17 cellular contexts compared by ENCODE assay signal in the genomic region with DNA sequence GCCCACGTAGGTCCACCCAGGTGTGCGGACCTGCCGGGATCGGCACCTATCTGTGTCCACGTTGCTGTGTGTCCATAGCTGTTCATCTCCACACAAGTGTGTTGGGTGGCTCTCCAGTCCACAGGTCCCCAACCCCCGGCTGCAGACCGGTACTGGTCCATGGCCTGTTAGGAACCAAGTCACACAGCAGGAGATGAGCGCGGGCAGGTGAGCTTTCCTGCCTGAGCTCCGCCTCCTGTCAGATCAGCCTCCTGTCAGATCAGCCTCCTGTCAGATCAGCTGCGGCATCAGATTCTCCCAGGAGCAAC. TPM values are rescaled to one million over a fixed set of nuclear protein-coding genes. Genes with fewer than 3 reads are reported as not detected.
A peak's percentile ranks its signal among the peaks of the same experiment; 100 is the strongest.
DNase-seq lines count a peak whose midpoint lies in the region; ATAC-seq, FAIRE-seq and TF ChIP-seq lines count a peak whose summit lies in the region.
"Had no signal": no experiment of that assay in that cellular context is flagged by ENCODE, and none has a peak within 500 bp of the region (broad histone marks: within the 10 kb centered on the region; RNA-seq: fewer than 3 reads in every experiment).

No MANE protein-coding gene starts in this region.

- H4K5ac ChIP-seq in H1 (ENCODE audit: insufficient read length, low read depth, low read length), result no peak overlapping the region

- H2BK20ac ChIP-seq in H1 (ENCODE audit: low read length), result no peak overlapping the region

- H3K4me2 ChIP-seq in H1 (ENCODE audit: insufficient read depth in 1 of 2, low read depth in 2 of 2, low read length in 2 of 2) (no peak overlapping the region), mesenchymal stem cell (ENCODE audit: low read length, poor library complexity, severe bottlenecking) (no peak overlapping the region), trophoblast cell (ENCODE audit: low read length) (no peak overlapping the region)

- H3K14ac ChIP-seq in H1 (ENCODE audit: insufficient read length), result no peak overlapping the region
- no peak overlapping the region for H3K14ac ChIP-seq in mesenchymal stem cell (ENCODE audit: low read length in 2 of 2)
- no peak overlapping the region for H3K14ac ChIP-seq in trophoblast cell (ENCODE audit: low read length)

- no peak for FAIRE-seq in H1 (lab: Jason Lieb, UNC)
- FAIRE-seq: GM12891, GM18507 had no signal

- H3K79me1 ChIP-seq in H1 (ENCODE audit: low read depth, low read length) (no peaks in the 10 kb centered on the region; the same call in 1 of the 2 replicates), mesenchymal stem cell (replicated peaks; ENCODE audit: low read length, poor library complexity, severe bottlenecking) (no peaks in the 10 kb centered on the region), trophoblast cell (ENCODE audit: low read length) (no peaks in the 10 kb centered on the region)

- H3K9me3 Mint-ChIP-seq in naive thymus-derived CD4-positive, alpha-beta T cell, result no peaks in the 10 kb centered on the region

- H3K9ac ChIP-seq in H1 (replicated peaks in 1 of 4; ENCODE audit: extremely low read depth in 1 of 4, low read depth in 3 of 4, low read length in 3 of 4) (no peak overlapping the region), mesenchymal stem cell (ENCODE audit: low read length) (no peak overlapping the region), trophoblast cell (ENCODE audit: low read length) (no peak overlapping the region)

- TF ChIP-seq POLR2A in H1 (IDR thresholded peaks at IDR 0.05; ENCODE audit: control extremely low read depth in 1 of 2, low read depth in 2 of 2, low read length in 2 of 2), result no peak

- no peak overlapping the region for H3K56ac ChIP-seq in H1 (replicated peaks; ENCODE audit: insufficient read length, low read depth, low read length)

- no peak overlapping the region for H4K12ac ChIP-seq in trophoblast cell (ENCODE audit: low read depth, low read length)

- no peak overlapping the region for H2BK15ac ChIP-seq in H1 (ENCODE audit: low read length)
- no peak overlapping the region for H2BK15ac ChIP-seq in mesenchymal stem cell (ENCODE audit: low read depth, poor library complexity, severe bottlenecking)

- H3K27me3 ChIP-seq in H1 (replicated peaks in 1 of 4; ENCODE audit: control insufficient read depth in 3 of 4, extremely low read depth in 1 of 4, insufficient read depth in 3 of 4, low read length in 3 of 4) (no peaks in the 10 kb centered on the region), mesenchymal stem cell (ENCODE audit: control insufficient read depth in 1 of 2, insufficient read depth in 1 of 2, low read length in 2 of 2) (peaks cover 53 to 75% of the 10 kb centered on the region in 2 experiments), trophoblast cell (ENCODE audit: insufficient read depth, low read length) (no peaks in the 10 kb centered on the region)
- no peaks in the 10 kb centered on the region for H3K27me3 ChIP-seq in naive thymus-derived CD4-positive, alpha-beta T cell (ENCODE audit: control insufficient read depth in 2 of 2, insufficient read depth in 2 of 2, low read length in 2 of 2)

- H2AFZ ChIP-seq in H1 (ENCODE audit: low read length) (no peak overlapping the region), mesenchymal stem cell (ENCODE audit: low read depth, low read length) (no peak overlapping the region), trophoblast cell (ENCODE audit: insufficient read depth, low read length, poor library complexity) (no peak overlapping the region)

- H3K18ac ChIP-seq in H1 (ENCODE audit: extremely low read depth, low read length) (no peak overlapping the region), mesenchymal stem cell (ENCODE audit: low read depth in 1 of 2, low read length in 2 of 2) (no peak overlapping the region), trophoblast cell (ENCODE audit: low read length) (no peak overlapping the region)

- H3K79me2 ChIP-seq in H1 (ENCODE audit: control insufficient read depth in 1 of 2, insufficient read depth in 2 of 2, low read length in 2 of 2), result no peaks in the 10 kb centered on the region
- H3K79me2 ChIP-seq in trophoblast cell (ENCODE audit: control insufficient read depth, insufficient read depth, low read length, poor library complexity), result no peaks in the 10 kb centered on the region

- no peak for TF ChIP-seq EP300 in H1 (IDR thresholded peaks at IDR 0.05; ENCODE audit: borderline replicate concordance in 1 of 2, low read depth in 2 of 2, low read length in 2 of 2)

- H4K8ac ChIP-seq in H1 (ENCODE audit: extremely low read depth, insufficient read depth, low read length), result 0 out of 2 replicates have a peak overlapping the region, but pooled peaks have one; percentile 37
- no peak overlapping the region for H4K8ac ChIP-seq in mesenchymal stem cell (ENCODE audit: low read length)
- H4K8ac ChIP-seq in trophoblast cell (ENCODE audit: low read depth, low read length), result no peak overlapping the region

- H4K91ac ChIP-seq in H1 (replicated peaks; ENCODE audit: insufficient read length, low read length) (no peak overlapping the region), mesenchymal stem cell (ENCODE audit: low read length) (peak overlapping the region; percentile 47), trophoblast cell (ENCODE audit: low read depth, low read length) (no peak overlapping the region)

- H3K4me3 ChIP-seq in H1 (ENCODE audit: extremely low read depth in 1 of 4, insufficient read depth in 2 of 4, low read depth in 3 of 4, low read length in 4 of 4) (no peak overlapping the region), mesenchymal stem cell (ENCODE audit: insufficient read depth in 1 of 2, low read depth in 1 of 2, low read length in 2 of 2) (no peak overlapping the region), trophoblast cell (ENCODE audit: low read depth, low read length) (peak overlapping the region; percentile 11)
- no peak overlapping the region for H3K4me3 ChIP-seq in naive thymus-derived CD4-positive, alpha-beta T cell (ENCODE audit: low read length)

- no peaks in the 10 kb centered on the region for H3K36me3 Mint-ChIP-seq in naive thymus-derived CD4-positive, alpha-beta T cell
- H3K36me3 Mint-ChIP-seq: CD4-positive, alpha-beta memory T cell had no signal

- H3K4ac ChIP-seq in H1 (replicated peaks; ENCODE audit: insufficient read length, low read depth, low read length) (no peak overlapping the region), mesenchymal stem cell (ENCODE audit: low read depth in 1 of 2, low read length in 2 of 2) (no peak overlapping the region), trophoblast cell (ENCODE audit: low read depth, low read length) (no peak overlapping the region)

- H3K23ac ChIP-seq in H1 (ENCODE audit: insufficient read length), result no peak overlapping the region
- no peak overlapping the region for H3K23ac ChIP-seq in mesenchymal stem cell (ENCODE audit: low read length in 2 of 2)
- H3K23ac ChIP-seq in trophoblast cell (ENCODE audit: low read length), result no peak overlapping the region

- TF ChIP-seq RAD21 in H1 (IDR thresholded peaks at IDR 0.05 in 1 of 2, conservative IDR thresholded peaks at IDR 0.05 in 1 of 2; ENCODE audit: low read depth in 2 of 2, low read length in 2 of 2), result no peak

- no peak for DNase-seq in H1 (ENCODE audit: low read depth in 1 of 2, low spot score in 2 of 2)
- DNase-seq in mesenchymal stem cell, result no peak
- DNase-seq in trophoblast cell, result no peak
- DNase-seq in activated CD4-positive, alpha-beta T cell treated with anti-CD3 and anti-CD28 coated beads for 1 hour, result no peak
- DNase-seq in NCI-H1694 treated with DMSO at 0.1 percent for 48 hours (lab: John Stamatoyannopoulos, UW), result no peak
- no peak for DNase-seq in naive thymus-derived CD4-positive, alpha-beta T cell
- DNase-seq: C1 segment of cervical spinal cord; Calu3; CD4-positive, alpha-beta memory T cell; COR-L47; DMS79 treated with DMSO at 0.1 percent for 48 hours; GF-D8; GOT3; H7; HCEC 1CT had no signal

- H3K27ac ChIP-seq in H1 (ENCODE audit: low read depth, low read length) (no peak overlapping the region), mesenchymal stem cell (ENCODE audit: low read length, poor library complexity, severe bottlenecking) (no peak overlapping the region), trophoblast cell (ENCODE audit: low read depth, low read length) (no peak overlapping the region)
- no peak overlapping the region for H3K27ac ChIP-seq in naive thymus-derived CD4-positive, alpha-beta T cell (ENCODE audit: low read depth, low read length)

- H3K27ac Mint-ChIP-seq in naive thymus-derived CD4-positive, alpha-beta T cell, result no peak overlapping the region
- H3K27ac Mint-ChIP-seq: CD4-positive, alpha-beta memory T cell had no signal

- peaks cover 0 to 15% (median 5%) of the 10 kb centered on the region in 5 donors for H3K27me3 Mint-ChIP-seq in naive thymus-derived CD4-positive, alpha-beta T cell

- CTCF ChIA-PET in H1 (lab: Charles Lee; ENCODE audit: partially characterized antibody), result interaction anchor here (0.8 to 6.4 kb wide), 8 partner anchors 9 to 261 kb away, joined by 3 to 24 read pairs (median 4); no protein-coding TSS in a partner anchor
- CTCF ChIA-PET in naive thymus-derived CD4-positive, alpha-beta T cell (lab: Charles Lee), result no interaction called here

- H4K20me1 ChIP-seq in H1 (replicated peaks in 1 of 2; ENCODE audit: control insufficient read depth in 1 of 2, insufficient read depth in 2 of 2, low read length in 2 of 2), result no peaks in the 10 kb centered on the region

- H2BK5ac ChIP-seq in H1 (ENCODE audit: low read depth, low read length), result no peak overlapping the region
- no peak overlapping the region for H2BK5ac ChIP-seq in mesenchymal stem cell (ENCODE audit: low read depth, low read length, poor library complexity, severe bottlenecking)
- H2BK5ac ChIP-seq in trophoblast cell (ENCODE audit: low read depth, low read length, poor library complexity), result no peak overlapping the region

- H3K4me3 Mint-ChIP-seq in naive thymus-derived CD4-positive, alpha-beta T cell, result no peak overlapping the region
- H3K4me3 Mint-ChIP-seq: CD4-positive, alpha-beta memory T cell had no signal

- H3K4me1 ChIP-seq in H1 (replicated peaks in 1 of 4; ENCODE audit: control insufficient read depth in 3 of 4, insufficient read depth in 4 of 4, low read length in 3 of 4), result peaks cover 0 to 2% (median 0%) of the 10 kb centered on the region in 4 experiments; a peak in 2 of 7 replicates
- peaks cover 3% of the 10 kb centered on the region for H3K4me1 ChIP-seq in mesenchymal stem cell (ENCODE audit: control insufficient read depth, insufficient read depth, low read depth, low read length)
- H3K4me1 ChIP-seq in trophoblast cell (ENCODE audit: control insufficient read depth in 1 of 2, insufficient read depth in 2 of 2, low read length in 2 of 2), result no peaks in the 10 kb centered on the region
- no peaks in the 10 kb centered on the region for H3K4me1 ChIP-seq in naive thymus-derived CD4-positive, alpha-beta T cell (ENCODE audit: control insufficient read depth in 2 of 2, insufficient read depth in 2 of 2, low read length in 2 of 2)

- TF ChIP-seq CTCF in H1 (IDR thresholded peaks at IDR 0.05; ENCODE audit: control extremely low read depth in 1 of 3, insufficient read depth in 1 of 3, low read depth in 1 of 3, low read length in 3 of 3), result no peak

- H3K4me1 Mint-ChIP-seq in naive thymus-derived CD4-positive, alpha-beta T cell, result no peaks in the 10 kb centered on the region
- H3K4me1 Mint-ChIP-seq: CD4-positive, alpha-beta memory T cell had no signal

- no peak for ATAC-seq in naive thymus-derived CD4-positive, alpha-beta T cell

- intact Hi-C loops in naive thymus-derived CD4-positive, alpha-beta T cell (cut with micrococcal nuclease), result no loop called here

- H3K23me2 ChIP-seq in H1 (ENCODE audit: low read depth, low read length), result no peaks in the 10 kb centered on the region

- POLR2A ChIA-PET in H1 (lab: Charles Lee; ENCODE audit: partially characterized antibody), result no interaction called here
- POLR2A ChIA-PET in naive thymus-derived CD4-positive, alpha-beta T cell (lab: Charles Lee), result no interaction called here

- H3K9me3 ChIP-seq in H1 (ENCODE audit: insufficient read depth in 2 of 2, low read depth in 1 of 2, low read length in 1 of 2) (no peaks in the 10 kb centered on the region), mesenchymal stem cell (ENCODE audit: control insufficient read depth, low read length) (no peaks in the 10 kb centered on the region), trophoblast cell (ENCODE audit: insufficient read depth, low read depth, low read length) (peaks cover 3% of the 10 kb centered on the region)
- H3K9me3 ChIP-seq in naive thymus-derived CD4-positive, alpha-beta T cell (ENCODE audit: control insufficient read depth in 2 of 3, low read length in 3 of 3), result no peaks in the 10 kb centered on the region

- H2AK5ac ChIP-seq in H1 (ENCODE audit: low read depth, low read length), result no peak overlapping the region
- H2AK5ac ChIP-seq in mesenchymal stem cell (ENCODE audit: low read length, severe bottlenecking), result no peak overlapping the region
- H2AK5ac ChIP-seq in trophoblast cell (ENCODE audit: low read length), result no peak overlapping the region

- H2BK12ac ChIP-seq in H1 (ENCODE audit: low read depth, low read length) (no peak overlapping the region), mesenchymal stem cell (ENCODE audit: low read length in 2 of 2) (no peak overlapping the region), trophoblast cell (ENCODE audit: low read length) (no peak overlapping the region)

- H3K36me3 ChIP-seq in H1 (ENCODE audit: control insufficient read depth in 2 of 4, insufficient read depth in 4 of 4, low read length in 3 of 4) (no peaks in the 10 kb centered on the region), mesenchymal stem cell (ENCODE audit: control insufficient read depth in 1 of 2, insufficient read depth in 2 of 2, low read depth in 1 of 2, low read length in 2 of 2) (no peaks in the 10 kb centered on the region), trophoblast cell (ENCODE audit: control insufficient read depth in 1 of 2, insufficient read depth in 2 of 2, low read length in 2 of 2) (no peaks in the 10 kb centered on the region)
- H3K36me3 ChIP-seq in naive thymus-derived CD4-positive, alpha-beta T cell (ENCODE audit: control insufficient read depth in 2 of 3, insufficient read depth in 3 of 3, low read length in 3 of 3), result no peaks in the 10 kb centered on the region

- WGBS in H1 (ENCODE audit: extremely low coverage in 1 of 2, insufficient coverage in 1 of 2, insufficient read length in 1 of 2, insufficient replicate concordance in 2 of 2, low coverage in 1 of 2, low lambda C conversion rate in 2 of 2, missing lambda C conversion rate in 1 of 2), 2 experiments, result 90% methylated on average over 11 of the region's 11 CpGs; no CpG with 5 or more reads in 1 of the 2 experiments
- WGBS in mesenchymal stem cell, result 94% methylated on average over 11 of the region's 11 CpGs
- WGBS in trophoblast cell (ENCODE audit: extremely low coverage, insufficient coverage, insufficient read length), result no CpG with 5 or more reads among the region's 11 CpGs

- H2BK120ac ChIP-seq in H1 (replicated peaks; ENCODE audit: low read depth, low read length) (no peak overlapping the region), mesenchymal stem cell (ENCODE audit: low read depth, low read length) (no peak overlapping the region), trophoblast cell (ENCODE audit: insufficient read depth, low read length, poor library complexity) (no peak overlapping the region)

RNA-seq across cellular contexts. Expression of a gene that starts 18.9 kb away (rescaled TPM):
- 12.3 and 13.2 TPM in 2 replicates for total RNA-seq in H1 (2021; fragmentation: NEBNext Ultra II Directional; extraction: Animal tissue kit (Norgen Biotek cat#: 25700))
- polyA plus RNA-seq in H1 (2011; rRNA removed), result 9.3 and 11.5 TPM in 2 replicates
- 6.0 TPM for polyA plus RNA-seq in H1 (2011; cell fraction: cytosol; rRNA removed)
- polyA plus RNA-seq in H1 (2011; cell fraction: nucleus; rRNA removed), result 24.8 TPM
- 8.0 to 13.0 TPM (median 12.4 TPM) in 4 replicates for polyA plus RNA-seq in H1 (2012, experiment 1 of 2)
- 10.7 TPM for polyA plus RNA-seq in H1 (2012, experiment 2 of 2)
- polyA plus RNA-seq in H1 (2013, experiment 1 of 2), result 18.4 TPM
- 15.1 TPM for polyA plus RNA-seq in H1 (2013, experiment 2 of 2)
- polyA minus RNA-seq in H1 (2011; rRNA and poly(A)+ RNA removed), result 3.8 and 4.1 TPM in 2 replicates
- 4.8 TPM for polyA minus RNA-seq in H1 (2011; cell fraction: cytosol; rRNA and poly(A)+ RNA removed)
- polyA minus RNA-seq in H1 (2011; cell fraction: nucleus; rRNA and poly(A)+ RNA removed), result 7.2 TPM
- polyA plus RNA-seq in mesenchymal stem cell (2013, experiment 1 of 2), result 0.48 TPM
- polyA plus RNA-seq in mesenchymal stem cell (2013, experiment 2 of 2), result 0.71 TPM
- 0.17 and 0.25 TPM in 2 replicates for polyA plus RNA-seq in trophoblast cell (2013)
- total RNA-seq in naive thymus-derived CD4-positive, alpha-beta T cell, result 1 to 10 TPM in 4 of 5 experiments, under 1 TPM in 1; 0.07 to 9.2 (median 3.5) TPM
- polyA plus RNA-seq in naive thymus-derived CD4-positive, alpha-beta T cell, result under 1 TPM; 0.07 to 0.09 TPM
- total RNA-seq: Calu3 had no signal
- polyA plus RNA-seq: CD4-positive, alpha-beta memory T cell had no signal
